In the genomic region with DNA sequence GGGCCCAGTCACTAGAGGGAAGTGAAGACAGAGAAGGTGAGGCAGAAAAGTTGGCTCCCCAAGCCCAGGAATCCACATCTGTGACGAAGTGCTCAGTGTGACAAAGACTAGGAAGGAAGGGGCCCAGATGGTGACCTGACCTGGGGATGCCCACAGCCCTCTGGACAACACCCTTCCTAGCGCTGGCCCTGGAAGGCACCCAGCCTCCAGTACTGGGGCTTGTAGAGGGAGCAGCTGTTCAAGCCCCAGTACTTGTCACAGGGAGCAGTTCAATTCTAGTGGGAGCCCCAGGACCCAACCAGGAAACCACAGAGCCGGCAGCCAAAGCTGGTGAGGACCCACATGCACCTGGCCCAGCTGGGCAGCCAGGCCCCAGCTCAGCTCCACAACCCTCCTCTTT, we compare ENCODE assay signal across 1 cellular context.
TF ChIP-seq lines count a peak whose summit lies in the region.

No MANE protein-coding gene starts in this region.

TF ChIP-seq in HepG2, 621 proteins besides CTCF, POLR2A, EP300 and RAD21:
- TF ChIP-seq KMT2B (CRISPR knock-in tag; IDR thresholded peaks at IDR 0.05) (no peak), ZNF136 (CRISPR knock-in tag; IDR thresholded peaks at IDR 0.05; ENCODE audit: low read depth) (no peak), ZNF670 (CRISPR knock-in tag; IDR thresholded peaks at IDR 0.05; ENCODE audit: borderline replicate concordance) (no peak), RBAK (CRISPR knock-in tag; IDR thresholded peaks at IDR 0.05) (no peak), ISX (CRISPR knock-in tag; conservative IDR thresholded peaks at IDR 0.05) (no peak), NFE2L1 (CRISPR knock-in tag; IDR thresholded peaks at IDR 0.05; ENCODE audit: borderline replicate concordance) (no peak), NFIC (IDR thresholded peaks at IDR 0.05; ENCODE audit: low read length) (no peak), ZNF557 (CRISPR knock-in tag; IDR thresholded peaks at IDR 0.05) (no peak), ISL2 (CRISPR knock-in tag; IDR thresholded peaks at IDR 0.05) (no peak), ZIK1 (CRISPR knock-in tag; IDR thresholded peaks at IDR 0.05; ENCODE audit: borderline replicate concordance, low read depth) (no peak), FOSL2 (CRISPR knock-in tag; IDR thresholded peaks at IDR 0.05) (no peak), ZNF773 (CRISPR knock-in tag; IDR thresholded peaks at IDR 0.05; ENCODE audit: borderline replicate concordance) (no peak), BCL6 (CRISPR knock-in tag; IDR thresholded peaks at IDR 0.05) (no peak), ZNF768 (CRISPR knock-in tag; IDR thresholded peaks at IDR 0.05) (no peak), ZNF3 (CRISPR knock-in tag; IDR thresholded peaks at IDR 0.05) (no peak)
- TF ChIP-seq, protein P1, sequence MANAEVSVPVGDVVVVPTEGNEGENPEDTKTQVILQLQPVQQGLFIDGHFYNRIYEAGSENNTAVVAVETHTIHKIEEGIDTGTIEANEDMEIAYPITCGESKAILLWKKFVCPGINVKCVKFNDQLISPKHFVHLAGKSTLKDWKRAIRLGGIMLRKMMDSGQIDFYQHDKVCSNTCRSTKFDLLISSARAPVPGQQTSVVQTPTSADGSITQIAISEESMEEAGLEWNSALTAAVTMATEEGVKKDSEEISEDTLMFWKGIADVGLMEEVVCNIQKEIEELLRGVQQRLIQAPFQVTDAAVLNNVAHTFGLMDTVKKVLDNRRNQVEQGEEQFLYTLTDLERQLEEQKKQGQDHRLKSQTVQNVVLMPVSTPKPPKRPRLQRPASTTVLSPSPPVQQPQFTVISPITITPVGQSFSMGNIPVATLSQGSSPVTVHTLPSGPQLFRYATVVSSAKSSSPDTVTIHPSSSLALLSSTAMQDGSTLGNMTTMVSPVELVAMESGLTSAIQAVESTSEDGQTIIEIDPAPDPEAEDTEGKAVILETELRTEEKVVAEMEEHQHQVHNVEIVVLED (CRISPR knock-in tag; IDR thresholded peaks at IDR 0.05; ENCODE audit: borderline replicate concordance) = no peak
- TF ChIP-seq, protein P2, sequence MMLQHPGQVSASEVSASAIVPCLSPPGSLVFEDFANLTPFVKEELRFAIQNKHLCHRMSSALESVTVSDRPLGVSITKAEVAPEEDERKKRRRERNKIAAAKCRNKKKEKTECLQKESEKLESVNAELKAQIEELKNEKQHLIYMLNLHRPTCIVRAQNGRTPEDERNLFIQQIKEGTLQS (CRISPR knock-in tag; IDR thresholded peaks at IDR 0.05) = no peak
- TF ChIP-seq, protein P3, sequence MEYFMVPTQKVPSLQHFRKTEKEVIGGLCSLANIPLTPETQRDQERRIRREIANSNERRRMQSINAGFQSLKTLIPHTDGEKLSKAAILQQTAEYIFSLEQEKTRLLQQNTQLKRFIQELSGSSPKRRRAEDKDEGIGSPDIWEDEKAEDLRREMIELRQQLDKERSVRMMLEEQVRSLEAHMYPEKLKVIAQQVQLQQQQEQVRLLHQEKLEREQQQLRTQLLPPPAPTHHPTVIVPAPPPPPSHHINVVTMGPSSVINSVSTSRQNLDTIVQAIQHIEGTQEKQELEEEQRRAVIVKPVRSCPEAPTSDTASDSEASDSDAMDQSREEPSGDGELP (IDR thresholded peaks at IDR 0.05; ENCODE audit: borderline replicate concordance, low read depth) = no peak
